Comparison of ENCODE assay signal across 26 cellular contexts in genomic region chr10:131109746-131110145, GRCh38.
"Had no signal": no experiment of that assay in that cellular context is flagged by ENCODE, and none has a peak within 500 bp of the region (broad histone marks: within the 10 kb centered on the region; RNA-seq: fewer than 3 reads in every experiment).

No MANE protein-coding gene starts in this region.

- H3K27ac ChIP-seq: SK-N-MC, VCaP had no signal

- FAIRE-seq: TTC549 had no signal

- ATAC-seq: activated T-cell treated with anti-CD3 and anti-CD28 coated beads, Interleukin-2, amount 50 U/mL, for 4 hours; Panc1; Right ventricle myocardium inferior; T-cell had no signal

- DNase-seq: activated CD4-positive, alpha-beta memory T cell treated with anti-CD3 and anti-CD28 coated beads for 36 hours; activated CD4-positive, alpha-beta T cell treated with anti-CD3 and anti-CD28 coated beads, Interleukin-2, amount 10 ng/mL, durations not matched to agents 7 days and 5 days; activated CD4-positive, CD25-positive, alpha-beta regulatory T cell; activated CD8-positive, alpha-beta memory T cell treated with anti-CD3 and anti-CD28 coated beads for 24 hours; activated effector memory CD4-positive, alpha-beta T cell treated with anti-CD3 and anti-CD28 coated beads, Interleukin-2, amount 50 U/mL, for 16 hours; activated naive CD4-positive, alpha-beta T cell treated with Interleukin-2 at 50 U/mL for 16 hours; activated T-cell treated with anti-CD3 and anti-CD28 coated beads, Interleukin-2, amount 50 U/mL, for 4 hours; MM.1S; NCI-H1105; NCI-H1436; NCI-H1694 treated with DMSO at 0.1 percent for 48 hours; NCI-H2029 treated with DMSO at 0.1 percent for 48 hours; NCI-H345; NCI-H510A treated with DMSO at 0.1 percent for 48 hours; NCI-H69; NK-92 treated with Interleukin-12 subunit alpha and Interleukin-12 subunit beta, amount 100 ng/mL, for 24 hours; OCI-M1; RPMI8226; T-cell; T-helper 2 cell; T1000 had no signal

- H3K4me3 ChIP-seq: SK-N-MC had no signal
